ENCODE assay signal across 30 cellular contexts in the genomic region with DNA sequence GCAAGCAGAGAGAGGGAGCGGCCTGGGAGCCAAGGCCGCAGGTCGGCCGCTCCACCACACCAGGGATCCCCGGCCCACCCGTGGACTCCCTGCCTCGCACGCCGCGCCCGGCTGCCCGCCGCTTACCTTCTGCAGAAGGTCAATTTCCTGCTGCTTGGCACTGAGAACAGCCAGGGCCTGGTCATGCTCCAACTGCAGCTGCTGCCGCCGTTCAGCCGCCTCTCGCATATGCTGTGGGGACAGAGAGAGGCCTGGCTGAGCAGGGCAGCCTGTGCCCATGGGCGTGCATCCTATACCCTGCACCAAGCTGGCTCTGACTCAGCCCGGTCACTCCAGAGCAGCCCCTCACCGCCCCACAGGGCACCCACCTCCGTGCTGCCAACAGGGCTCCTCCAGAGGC.
"Had no signal": no experiment of that assay in that cellular context is flagged by ENCODE, and none has a peak within 500 bp of the region (broad histone marks: within the 10 kb centered on the region; RNA-seq: fewer than 3 reads in every experiment).

No MANE protein-coding gene starts in this region.

- H3K27ac ChIP-seq: brain microvascular endothelial cell, SK-N-MC, WERI-Rb-1 had no signal

- H3K4me3 ChIP-seq: SK-N-MC had no signal

- H3K36me3 ChIP-seq: brain microvascular endothelial cell, WERI-Rb-1 had no signal

- ATAC-seq: activated CD8-positive, alpha-beta memory T cell treated with anti-CD3 and anti-CD28 coated beads, Interleukin-2, amount 10 ng/mL, durations not matched to agents 7 days and 5 days; PC-3 had no signal

- H3K27me3 ChIP-seq: brain microvascular endothelial cell had no signal

- DNase-seq: activated CD4-positive, alpha-beta memory T cell treated with anti-CD3 and anti-CD28 coated beads, Interleukin-2, amount 10 ng/mL, durations not matched to agents 7 days and 5 days; activated CD4-positive, alpha-beta T cell treated with anti-CD3 and anti-CD28 coated beads for 1 hour; activated CD4-positive, alpha-beta T cell treated with anti-CD3 and anti-CD28 coated beads for 48 hours; activated CD4-positive, CD25-positive, alpha-beta regulatory T cell; activated CD8-positive, alpha-beta memory T cell treated with anti-CD3 and anti-CD28 coated beads for 24 hours; activated CD8-positive, alpha-beta memory T cell treated with anti-CD3 and anti-CD28 coated beads, Interleukin-2, amount 10 ng/mL, durations not matched to agents 7 days and 5 days; activated CD8-positive, alpha-beta memory T cell treated with anti-CD3 and anti-CD28 coated beads, Interleukin-2, amount 50 U/mL, for 48 hours; activated effector memory CD4-positive, alpha-beta T cell treated with anti-CD3 and anti-CD28 coated beads, Interleukin-2, amount 50 U/mL, for 16 hours; activated naive CD4-positive, alpha-beta T cell; activated naive CD4-positive, alpha-beta T cell treated with anti-CD3 and anti-CD28 coated beads, Interleukin-2, amount 50 U/mL, for 16 hours; activated naive CD8-positive, alpha-beta T cell treated with anti-CD3 and anti-CD28 coated beads for 36 hours; activated T-cell treated with anti-CD3 and anti-CD28 coated beads, Interleukin-2, amount 50 U/mL, for 48 hours; amniotic stem cell; aorta; brain microvascular endothelial cell; central memory CD4-positive, alpha-beta T cell; Karpas-422; KBM-7; NCI-H1105; NCI-H1417 treated with DMSO at 0.1 percent for 48 hours; NCI-H187 treated with DMSO at 0.1 percent for 48 hours; NCI-H2081; NCI-H226; NCI-H446 treated with DMSO at 0.1 percent for 48 hours; NCI-H524; PC-3; SIG-M5; T1000; WERI-Rb-1 had no signal
